Comparison of ENCODE assay signal across 23 cellular contexts in the genomic region with DNA sequence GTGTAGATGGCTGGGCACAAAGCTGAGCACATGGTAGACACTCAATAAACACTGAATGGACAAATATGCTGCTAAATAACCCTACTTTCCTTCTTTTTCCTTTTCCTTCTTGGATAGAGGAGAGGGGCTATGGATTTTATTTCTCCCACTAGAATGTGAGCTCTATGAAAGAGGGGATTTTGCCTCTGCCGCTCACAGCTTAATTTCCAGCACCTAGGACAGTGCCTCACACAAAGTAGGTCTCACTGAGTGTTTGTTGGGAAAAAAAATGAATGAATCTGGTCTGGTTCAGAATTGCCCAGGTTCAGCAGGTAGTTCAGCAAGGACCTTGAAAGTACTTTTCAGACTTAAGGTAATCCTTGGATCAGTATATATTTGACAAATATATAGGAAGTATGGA.
"Had no signal": no experiment of that assay in that cellular context is flagged by ENCODE, and none has a peak within 500 bp of the region (broad histone marks: within the 10 kb centered on the region; RNA-seq: fewer than 3 reads in every experiment).

No MANE protein-coding gene starts in this region.

- H3K27me3 ChIP-seq: neutrophil, pancreas, right atrium auricular region, thyroid gland had no signal

- H3K27ac ChIP-seq: heart right ventricle, lower lobe of right lung, neutrophil, pancreas, psoas muscle, right atrium auricular region, thyroid gland, upper lobe of right lung had no signal

- H3K4me3 ChIP-seq: heart right ventricle, lower lobe of right lung, pancreas, psoas muscle, right atrium auricular region, thyroid gland, upper lobe of right lung had no signal

- ATAC-seq: activated CD4-positive, alpha-beta T cell treated with anti-CD3 and anti-CD28 coated beads for 36 hours; activated naive CD4-positive, alpha-beta T cell treated with anti-CD3 and anti-CD28 coated beads, Interleukin-2, amount 50 U/mL, for 72 hours; activated T-helper 17 cell treated with anti-CD3 and anti-CD28 coated beads, Interleukin-2, amount 50 U/mL, for 72 hours; heart right ventricle; lower lobe of right lung; naive thymus-derived CD8-positive, alpha-beta T cell; psoas muscle; stimulated activated naive CD8-positive, alpha-beta T cell treated with anti-CD3 and anti-CD28 coated beads, Interleukin-15, Interleukin-2, amounts not matched to agents 100 U/mL and 50 U/mL, for 24 hours had no signal

- H3K4me1 ChIP-seq: lower lobe of right lung, pancreas, psoas muscle, upper lobe of right lung had no signal

- FAIRE-seq: endometrium, pancreas had no signal

- DNase-seq: activated B cell treated with CpG ODN at 0.5 μM for 24 hours; activated CD4-positive, alpha-beta T cell treated with anti-CD3 and anti-CD28 coated beads, Interleukin-2, amount 50 U/mL, for 4 hours; activated CD8-positive, alpha-beta memory T cell treated with anti-CD3 and anti-CD28 coated beads for 24 hours; activated CD8-positive, alpha-beta memory T cell treated with anti-CD3 and anti-CD28 coated beads, Interleukin-2, amount 50 U/mL, for 4 hours; activated T-cell treated with anti-CD3 and anti-CD28 coated beads, Interleukin-2, amount 50 U/mL, for 24 hours; aorta; effector CD4-positive, alpha-beta T cell; foreskin fibroblast; kidney; lower lobe of right lung; psoas muscle; upper lobe of right lung had no signal

- H3K36me3 ChIP-seq: heart right ventricle, lower lobe of right lung, neutrophil, pancreas, right atrium auricular region, upper lobe of right lung had no signal

- H3K9me3 ChIP-seq: heart right ventricle, lower lobe of right lung, neutrophil, pancreas, psoas muscle, right atrium auricular region, thyroid gland, upper lobe of right lung had no signal
